1 cellular context compared by ENCODE assay signal in the genomic region with DNA sequence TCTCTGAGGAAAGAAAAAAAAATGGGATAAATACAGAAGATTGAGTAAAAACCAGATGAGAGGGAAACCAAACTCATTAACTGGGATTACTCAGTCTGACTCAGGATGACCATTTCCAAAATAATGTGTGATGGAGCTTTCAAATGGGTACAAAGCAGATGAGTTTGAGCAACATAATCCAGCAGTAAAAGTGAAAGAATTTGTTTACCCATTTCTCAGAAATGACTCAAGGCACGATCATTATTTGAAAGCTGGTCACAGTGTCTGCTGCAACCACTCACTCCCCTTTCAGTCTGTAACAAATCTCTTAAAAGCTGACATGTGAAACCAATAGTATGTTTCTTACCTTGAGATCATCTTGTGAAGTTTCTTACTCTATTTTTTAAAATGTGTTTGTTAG.
A peak's percentile ranks its signal among the peaks of the same experiment; 100 is the strongest.
TF ChIP-seq lines count a peak whose summit lies in the region.

No MANE protein-coding gene starts in this region.

TF ChIP-seq in GM12878, 131 proteins besides CTCF, POLR2A, EP300 and RAD21 (continued from another document):
- TF ChIP-seq NFIC (IDR thresholded peaks at IDR 0.05; ENCODE audit: low read depth, low read length) (peak; percentile 36; the same call in 1 of the 2 replicates), ZNF207 (IDR thresholded peaks at IDR 0.05; ENCODE audit: borderline replicate concordance) (no peak), JUNB (IDR thresholded peaks at IDR 0.05) (0 out of 2 replicates have a peak, but pooled peaks have one; percentile 7), ATF7 (IDR thresholded peaks at IDR 0.05; ENCODE audit: low read depth) (no peak), SMC3 (IDR thresholded peaks at IDR 0.05; ENCODE audit: borderline replicate concordance, low read length) (no peak), HDAC6 (IDR thresholded peaks at IDR 0.05; ENCODE audit: unreplicated experiment) (no peak)
- TF ChIP-seq, protein P1, sequence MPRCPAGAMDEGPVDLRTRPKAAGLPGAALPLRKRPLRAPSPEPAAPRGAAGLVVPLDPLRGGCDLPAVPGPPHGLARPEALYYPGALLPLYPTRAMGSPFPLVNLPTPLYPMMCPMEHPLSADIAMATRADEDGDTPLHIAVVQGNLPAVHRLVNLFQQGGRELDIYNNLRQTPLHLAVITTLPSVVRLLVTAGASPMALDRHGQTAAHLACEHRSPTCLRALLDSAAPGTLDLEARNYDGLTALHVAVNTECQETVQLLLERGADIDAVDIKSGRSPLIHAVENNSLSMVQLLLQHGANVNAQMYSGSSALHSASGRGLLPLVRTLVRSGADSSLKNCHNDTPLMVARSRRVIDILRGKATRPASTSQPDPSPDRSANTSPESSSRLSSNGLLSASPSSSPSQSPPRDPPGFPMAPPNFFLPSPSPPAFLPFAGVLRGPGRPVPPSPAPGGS (IDR thresholded peaks at IDR 0.05; ENCODE audit: borderline replicate concordance, insufficient read depth, low read depth, low read length, poor library complexity, severe bottlenecking): peak; percentile 63
